1 cellular context compared by ENCODE assay signal in the genomic region with DNA sequence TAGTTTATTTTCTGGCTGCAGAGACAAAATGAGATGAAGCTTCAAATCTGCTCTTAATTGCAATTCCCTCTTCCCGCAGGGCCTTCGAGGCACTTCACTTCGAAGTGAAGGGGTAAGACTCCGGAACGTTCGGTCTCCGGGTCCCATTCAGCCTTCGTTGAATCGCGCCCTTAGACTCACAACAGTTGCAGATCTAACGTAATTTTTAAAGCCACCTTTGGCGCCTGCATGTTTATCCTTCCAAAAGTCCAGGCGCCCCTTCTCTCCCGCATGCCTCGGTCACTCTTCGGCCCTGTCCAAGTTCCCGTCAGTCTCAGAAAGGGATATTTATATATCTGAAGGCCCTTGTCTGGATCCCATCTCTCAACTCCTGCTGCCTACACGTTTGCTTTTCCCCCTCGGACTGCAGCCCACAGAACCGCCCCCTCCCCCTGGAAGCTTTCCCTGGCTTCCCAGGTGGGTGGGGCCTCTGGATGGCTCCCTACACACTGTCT.
TF ChIP-seq lines count a peak whose summit lies in the region.

No MANE protein-coding gene starts in this region.

TF ChIP-seq in H1, 55 proteins besides CTCF, POLR2A, EP300 and RAD21:
- TF ChIP-seq NRF1 (IDR thresholded peaks at IDR 0.05; ENCODE audit: low read depth, low read length) (no peak), HDAC2 (IDR thresholded peaks at IDR 0.05; ENCODE audit: borderline replicate concordance in 1 of 2, low read depth in 2 of 2, low read length in 2 of 2) (no peak), EZH2 (IDR thresholded peaks at IDR 0.05; ENCODE audit: low read depth, low read length, severe bottlenecking) (peak; percentile 31), E2F6 (IDR thresholded peaks at IDR 0.05) (peak; percentile 65; the same call in 1 of the 2 replicates), EGR1 (IDR thresholded peaks at IDR 0.05; ENCODE audit: borderline replicate concordance, low read depth, low read length) (no peak), CHD2 (IDR thresholded peaks at IDR 0.05; ENCODE audit: low read length) (no peak), SAP30 (IDR thresholded peaks at IDR 0.05; ENCODE audit: insufficient read depth, insufficient replicate concordance, low read length) (no peak), POLR2AphosphoS5 (IDR thresholded peaks at IDR 0.05; ENCODE audit: low read depth, low read length) (no peak), RFX5 (IDR thresholded peaks at IDR 0.05; ENCODE audit: borderline replicate concordance, low read depth, low read length) (no peak), SRF (IDR thresholded peaks at IDR 0.05; ENCODE audit: low read depth, low read length) (no peak), RBBP5 (IDR thresholded peaks at IDR 0.05; ENCODE audit: borderline replicate concordance, low read depth, low read length) (no peak), FOSL1 (IDR thresholded peaks at IDR 0.05; ENCODE audit: insufficient read depth, low read depth, low read length) (no peak), NANOG (IDR thresholded peaks at IDR 0.05; ENCODE audit: insufficient read depth, low read depth, low read length, poor library complexity, severe bottlenecking) (no peak), TAF7 (optimal IDR thresholded peaks at IDR 0.05; ENCODE audit: borderline replicate concordance, low read depth, low read length) (no peak), SIRT6 (IDR thresholded peaks at IDR 0.05; ENCODE audit: low read length) (no peak), SUZ12 (IDR thresholded peaks at IDR 0.05; ENCODE audit: low read length) (0 out of 2 replicates have a peak, but pooled peaks have one; percentile 38), PHF8 (conservative IDR thresholded peaks at IDR 0.05; ENCODE audit: low read depth, low read length) (no peak), GABPA (IDR thresholded peaks at IDR 0.05; ENCODE audit: borderline replicate concordance, insufficient read depth, low read length) (no peak), TEAD4 (IDR thresholded peaks at IDR 0.05; ENCODE audit: low read depth, low read length) (no peak), ZNF274 (IDR thresholded peaks at IDR 0.05; ENCODE audit: borderline replicate concordance, extremely low read depth, low read length) (no peak), SP4 (IDR thresholded peaks at IDR 0.05; ENCODE audit: low read length) (no peak), BACH1 (IDR thresholded peaks at IDR 0.05; ENCODE audit: low read length) (no peak), CHD7 (IDR thresholded peaks at IDR 0.05; ENCODE audit: insufficient replicate concordance, low read length) (no peak)
- TF ChIP-seq, protein P1, sequence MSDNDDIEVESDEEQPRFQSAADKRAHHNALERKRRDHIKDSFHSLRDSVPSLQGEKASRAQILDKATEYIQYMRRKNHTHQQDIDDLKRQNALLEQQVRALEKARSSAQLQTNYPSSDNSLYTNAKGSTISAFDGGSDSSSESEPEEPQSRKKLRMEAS (IDR thresholded peaks at IDR 0.05) = no peak
- TF ChIP-seq, protein P2, sequence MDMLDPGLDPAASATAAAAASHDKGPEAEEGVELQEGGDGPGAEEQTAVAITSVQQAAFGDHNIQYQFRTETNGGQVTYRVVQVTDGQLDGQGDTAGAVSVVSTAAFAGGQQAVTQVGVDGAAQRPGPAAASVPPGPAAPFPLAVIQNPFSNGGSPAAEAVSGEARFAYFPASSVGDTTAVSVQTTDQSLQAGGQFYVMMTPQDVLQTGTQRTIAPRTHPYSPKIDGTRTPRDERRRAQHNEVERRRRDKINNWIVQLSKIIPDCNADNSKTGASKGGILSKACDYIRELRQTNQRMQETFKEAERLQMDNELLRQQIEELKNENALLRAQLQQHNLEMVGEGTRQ (IDR thresholded peaks at IDR 0.05; ENCODE audit: low read length) = no peak
TF ChIP-seq in H1: peak in this region for 3.
